ENCODE assay signal across 8 cellular contexts in the genomic region with DNA sequence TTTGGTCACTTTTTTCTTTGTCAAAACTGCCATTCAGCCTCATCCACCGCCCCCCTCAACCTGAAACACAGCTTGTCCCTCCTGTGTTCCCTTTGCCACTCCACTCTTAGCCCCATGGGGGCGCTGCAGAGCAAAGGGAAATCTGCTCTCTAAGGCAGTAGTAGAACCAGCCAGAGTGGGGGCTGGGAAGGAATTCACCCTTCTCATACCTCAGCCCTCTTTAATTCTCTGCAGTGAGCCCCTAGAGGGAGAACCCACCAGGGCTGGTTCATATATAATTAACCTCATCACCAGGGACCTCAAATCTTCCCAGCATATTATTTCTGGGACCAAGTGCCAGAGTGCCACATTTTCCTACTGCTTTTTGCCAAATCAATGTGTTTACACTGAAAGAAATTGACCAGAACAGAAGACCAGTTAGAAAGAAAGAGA. TPM values are rescaled to one million over a fixed set of nuclear protein-coding genes. Genes with fewer than 3 reads are reported as not detected.
DNase-seq lines count a peak whose midpoint lies in the region; ATAC-seq, FAIRE-seq and TF ChIP-seq lines count a peak whose summit lies in the region.
"Had no signal": no experiment of that assay in that cellular context is flagged by ENCODE, and none has a peak within 500 bp of the region (broad histone marks: within the 10 kb centered on the region; RNA-seq: fewer than 3 reads in every experiment).

No MANE protein-coding gene starts in this region.

- H3K36me3 Mint-ChIP-seq in natural killer cell treated with Interleukin-12 subunit alpha and Interleukin-12 subunit beta and Interleukin-15 and Interleukin-18, amount 100 ng/mL, for 72 hours: peaks cover 8% of the 10 kb centered on the region

- peak overlapping the region; percentile 99 for H3K4me3 Mint-ChIP-seq in natural killer cell treated with Interleukin-12 subunit alpha and Interleukin-12 subunit beta and Interleukin-15 and Interleukin-18, amount 100 ng/mL, for 72 hours

- H3K4me1 ChIP-seq in OCI-LY3 (ENCODE audit: low read length): peaks cover 51% of the 10 kb centered on the region

- H2AFZ ChIP-seq in OCI-LY3 (ENCODE audit: low read depth, low read length): no peak overlapping the region

- no peaks in the 10 kb centered on the region for H3K27me3 ChIP-seq in OCI-LY3 (ENCODE audit: low read depth, low read length)

- H3K9me3 Mint-ChIP-seq in natural killer cell treated with Interleukin-12 subunit alpha and Interleukin-12 subunit beta and Interleukin-15 and Interleukin-18, amount 100 ng/mL, for 72 hours: no peaks in the 10 kb centered on the region

- TF ChIP-seq CTCF in GM13976 (IDR thresholded peaks at IDR 0.05; ENCODE audit: borderline replicate concordance, control extremely low read depth, extremely low read depth, insufficient read depth, missing control alignments) (peak; percentile 91), OCI-LY3 (IDR thresholded peaks at IDR 0.05; ENCODE audit: low read depth, low read length) (peak; percentile 96)

- peak overlapping the region; percentile 84 for H3K27ac ChIP-seq in OCI-LY3 (ENCODE audit: low read length)

- in situ Hi-C loops in GM13976 (cut with MboI; ENCODE audit: low sequenced_read_pairs, unreplicated experiment): loop anchor here (25.0 kb wide), 1 partner anchor 1389 kb away; no protein-coding TSS in a partner anchor

- no peak overlapping the region for H3K4me3 ChIP-seq in OCI-LY3 (ENCODE audit: low read length)

- peaks cover 43 to 63% of the 10 kb centered on the region in 2 donors for H3K4me1 Mint-ChIP-seq in natural killer cell treated with Interleukin-12 subunit alpha and Interleukin-12 subunit beta and Interleukin-15 and Interleukin-18, amount 100 ng/mL, for 72 hours (ENCODE audit: low read depth in 2 of 2)

- H4K20me1 ChIP-seq in OCI-LY3 (ENCODE audit: insufficient read depth, low read length): no peaks in the 10 kb centered on the region; the same call in 1 of the 2 replicates

- H3K9ac ChIP-seq in OCI-LY3 (ENCODE audit: low read length): peak overlapping the region; percentile 29; the same call in 1 of the 2 replicates

- H3K4me2 ChIP-seq in OCI-LY3 (ENCODE audit: low read length): peak overlapping the region; percentile 99

- H3K36me3 ChIP-seq in OCI-LY3 (replicated peaks; ENCODE audit: low read depth, low read length): no peaks in the 10 kb centered on the region

- no peaks in the 10 kb centered on the region for H3K9me3 ChIP-seq in OCI-LY3 (ENCODE audit: insufficient read depth, low read length)

- H3K27me3 Mint-ChIP-seq in natural killer cell treated with Interleukin-12 subunit alpha and Interleukin-12 subunit beta and Interleukin-15 and Interleukin-18, amount 100 ng/mL, for 72 hours: no peaks in the 10 kb centered on the region

- peak; percentile 52 for ATAC-seq in esophagus mucosa
- ATAC-seq in natural killer cell treated with Interleukin-12 subunit alpha and Interleukin-12 subunit beta and Interleukin-15 and Interleukin-18, amount 100 ng/mL, for 72 hours: peak; percentile 59 to 60

- FAIRE-seq in HTR-8/SVneo (lab: Jason Lieb, UNC): peak; percentile 58

- H3K27ac Mint-ChIP-seq in natural killer cell treated with Interleukin-12 subunit alpha and Interleukin-12 subunit beta and Interleukin-15 and Interleukin-18, amount 100 ng/mL, for 72 hours: peak overlapping the region; percentile 99 to 100

- H3K79me2 ChIP-seq in OCI-LY3 (ENCODE audit: low read length): peaks cover 31% of the 10 kb centered on the region

- DNase-seq in GM13976 (ENCODE audit: low spot score) (peak; percentile 63), HTR-8/SVneo (ENCODE audit: insufficient read length, low spot score) (peak; percentile 73), activated T-cell treated with anti-CD3 and anti-CD28 coated beads for 24 hours (ENCODE audit: low read depth) (peak; percentile 88)
- DNase-seq in natural killer cell treated with Interleukin-12 subunit alpha and Interleukin-12 subunit beta and Interleukin-15 and Interleukin-18, amount 100 ng/mL, for 72 hours (ENCODE audit: low spot score): peak; percentile 89
- peak; percentile 80 for DNase-seq in stimulated activated naive CD4-positive, alpha-beta T cell treated with Interleukin-2 at 50 U/mL for 16 hours (lab: John Stamatoyannopoulos, UW)

RNA-seq across cellular contexts. Expression of a gene that starts 2.8 kb away (rescaled TPM):
- total RNA-seq in esophagus mucosa: 40.1 TPM
- 100 to 1,000 TPM in 1 of 2 donors, 10 to 100 TPM in 1; 67.8 to 158 TPM for total RNA-seq in natural killer cell treated with Interleukin-12 subunit alpha and Interleukin-12 subunit beta and Interleukin-15 and Interleukin-18, amount 100 ng/mL, for 72 hours

RNA-seq across cellular contexts. Expression of a gene that starts 45.7 kb away (rescaled TPM):
- not detected for total RNA-seq in esophagus mucosa
- total RNA-seq in natural killer cell treated with Interleukin-12 subunit alpha and Interleukin-12 subunit beta and Interleukin-15 and Interleukin-18, amount 100 ng/mL, for 72 hours: not detected
- total RNA-seq: temporal lobe had no signal
